In genomic region chr20:16674243-16674642, GRCh38 we compare ENCODE assay signal across 3 cellular contexts.
TF ChIP-seq lines count a peak whose summit lies in the region.

No MANE protein-coding gene starts in this region.

TF ChIP-seq in HepG2, 621 proteins besides CTCF, POLR2A, EP300 and RAD21:
- no peak for TF ChIP-seq ZNF382 (CRISPR knock-in tag; IDR thresholded peaks at IDR 0.05; ENCODE audit: borderline replicate concordance)
- TF ChIP-seq, protein P1, sequence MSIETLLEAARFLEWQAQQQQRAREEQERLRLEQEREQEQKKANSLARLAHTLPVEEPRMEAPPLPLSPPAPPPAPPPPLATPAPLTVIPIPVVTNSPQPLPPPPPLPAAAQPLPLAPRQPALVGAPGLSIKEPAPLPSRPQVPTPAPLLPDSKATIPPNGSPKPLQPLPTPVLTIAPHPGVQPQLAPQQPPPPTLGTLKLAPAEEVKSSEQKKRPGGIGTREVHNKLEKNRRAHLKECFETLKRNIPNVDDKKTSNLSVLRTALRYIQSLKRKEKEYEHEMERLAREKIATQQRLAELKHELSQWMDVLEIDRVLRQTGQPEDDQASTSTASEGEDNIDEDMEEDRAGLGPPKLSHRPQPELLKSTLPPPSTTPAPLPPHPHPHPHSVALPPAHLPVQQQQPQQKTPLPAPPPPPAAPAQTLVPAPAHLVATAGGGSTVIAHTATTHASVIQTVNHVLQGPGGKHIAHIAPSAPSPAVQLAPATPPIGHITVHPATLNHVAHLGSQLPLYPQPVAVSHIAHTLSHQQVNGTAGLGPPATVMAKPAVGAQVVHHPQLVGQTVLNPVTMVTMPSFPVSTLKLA (IDR thresholded peaks at IDR 0.05) = peak; percentile 59; the same call in 1 of the 2 replicates
- no peak for TF ChIP-seq GTF2F1 (IDR thresholded peaks at IDR 0.05; ENCODE audit: low read length)
- TF ChIP-seq ZFP1 (CRISPR knock-in tag; IDR thresholded peaks at IDR 0.05) = no peak
- TF ChIP-seq ZNF331 (CRISPR knock-in tag; IDR thresholded peaks at IDR 0.05) = peak; percentile 99

TF ChIP-seq in GM23338, 12 proteins besides CTCF, POLR2A, EP300 and RAD21:
- TF ChIP-seq JUNB (IDR thresholded peaks at IDR 0.05; ENCODE audit: unreplicated experiment) (no peak), ZNF331 (CRISPR knock-in tag; IDR thresholded peaks at IDR 0.05; ENCODE audit: low read depth) (peak; percentile 58)

TF ChIP-seq in neural cell, 6 proteins besides CTCF, POLR2A, EP300 and RAD21:
- TF ChIP-seq MXI1 (conservative IDR thresholded peaks at IDR 0.05; ENCODE audit: poor library complexity, severe bottlenecking) (no peak), EZH2 (IDR thresholded peaks at IDR 0.05; ENCODE audit: borderline replicate concordance, insufficient read depth, low read length, poor library complexity, severe bottlenecking) (no peak), SMC3 (conservative IDR thresholded peaks at IDR 0.05; ENCODE audit: poor library complexity) (no peak), REST (IDR thresholded peaks at IDR 0.05; ENCODE audit: borderline replicate concordance) (no peak), POLR2AphosphoS5 (IDR thresholded peaks at IDR 0.05) (no peak), TAF1 (IDR thresholded peaks at IDR 0.05; ENCODE audit: low read depth) (no peak)
